Comparison of ENCODE assay signal across 27 cellular contexts in genomic region chr5:18037718-18038117, GRCh38.
"Had no signal": no experiment of that assay in that cellular context is flagged by ENCODE, and none has a peak within 500 bp of the region (broad histone marks: within the 10 kb centered on the region; RNA-seq: fewer than 3 reads in every experiment).

No MANE protein-coding gene starts in this region.

- H3K4me3 ChIP-seq: colonic mucosa, esophagus squamous epithelium, gastrocnemius medialis, heart right ventricle, left lung, lower lobe of right lung had no signal

- H3K27ac Mint-ChIP-seq: dendritic cell treated with granulocyte-macrophage colony-stimulating factor and Interleukin-4, amounts not matched to agents 40 ng/mL and 50 ng/mL, for 4 days; effector memory CD8-positive, alpha-beta T cell; endodermal cell; memory B cell; naive thymus-derived CD4-positive, alpha-beta T cell had no signal

- H3K36me3 ChIP-seq: colonic mucosa, esophagus squamous epithelium, gastrocnemius medialis, heart right ventricle, left lung, lower lobe of right lung had no signal

- FAIRE-seq: endometrium, kidney had no signal

- DNase-seq: colonic mucosa; cortex of kidney; effector CD8-positive, alpha-beta T cell; effector memory CD8-positive, alpha-beta T cell; endodermal cell; erythroblast; esophagus squamous epithelium; foreskin fibroblast; gastrocnemius medialis; glutamatergic neuron; head of caudate nucleus; heart right ventricle; hippocampal formation; islet precursor cell; kidney; left cardiac atrium; left lung; left ventricle myocardium superior; lower lobe of right lung; mesendoderm; midbrain; naive thymus-derived CD4-positive, alpha-beta T cell had no signal

- H3K9me3 ChIP-seq: colonic mucosa, esophagus squamous epithelium, gastrocnemius medialis, left lung, lower lobe of right lung had no signal

- H3K4me3 Mint-ChIP-seq: dendritic cell treated with granulocyte-macrophage colony-stimulating factor and Interleukin-4, amounts not matched to agents 40 ng/mL and 50 ng/mL, for 4 days; effector memory CD8-positive, alpha-beta T cell; endodermal cell; memory B cell; naive thymus-derived CD4-positive, alpha-beta T cell had no signal

- H3K27me3 ChIP-seq: colonic mucosa, esophagus squamous epithelium, gastrocnemius medialis, heart right ventricle, left lung had no signal

- H3K36me3 Mint-ChIP-seq: memory B cell; naive thymus-derived CD4-positive, alpha-beta T cell had no signal

- H3K4me1 ChIP-seq: colonic mucosa, esophagus squamous epithelium, gastrocnemius medialis, heart right ventricle, left lung, lower lobe of right lung had no signal

- H3K4me1 Mint-ChIP-seq: endodermal cell; memory B cell; naive thymus-derived CD4-positive, alpha-beta T cell had no signal

- H3K9me3 Mint-ChIP-seq: memory B cell had no signal

- H3K27ac ChIP-seq: colonic mucosa, epithelial cell of prostate, esophagus squamous epithelium, gastrocnemius medialis, heart right ventricle, left lung, lower lobe of right lung had no signal

- H3K27me3 Mint-ChIP-seq: dendritic cell treated with granulocyte-macrophage colony-stimulating factor and Interleukin-4, amounts not matched to agents 40 ng/mL and 50 ng/mL, for 4 days; effector memory CD8-positive, alpha-beta T cell; memory B cell; naive thymus-derived CD4-positive, alpha-beta T cell had no signal

- ATAC-seq: effector memory CD8-positive, alpha-beta T cell; esophagus mucosa; gastrocnemius medialis; heart right ventricle; left cardiac atrium; left lung; left ventricle myocardium superior; lower lobe of right lung; naive thymus-derived CD4-positive, alpha-beta T cell had no signal
